In the genomic region with DNA sequence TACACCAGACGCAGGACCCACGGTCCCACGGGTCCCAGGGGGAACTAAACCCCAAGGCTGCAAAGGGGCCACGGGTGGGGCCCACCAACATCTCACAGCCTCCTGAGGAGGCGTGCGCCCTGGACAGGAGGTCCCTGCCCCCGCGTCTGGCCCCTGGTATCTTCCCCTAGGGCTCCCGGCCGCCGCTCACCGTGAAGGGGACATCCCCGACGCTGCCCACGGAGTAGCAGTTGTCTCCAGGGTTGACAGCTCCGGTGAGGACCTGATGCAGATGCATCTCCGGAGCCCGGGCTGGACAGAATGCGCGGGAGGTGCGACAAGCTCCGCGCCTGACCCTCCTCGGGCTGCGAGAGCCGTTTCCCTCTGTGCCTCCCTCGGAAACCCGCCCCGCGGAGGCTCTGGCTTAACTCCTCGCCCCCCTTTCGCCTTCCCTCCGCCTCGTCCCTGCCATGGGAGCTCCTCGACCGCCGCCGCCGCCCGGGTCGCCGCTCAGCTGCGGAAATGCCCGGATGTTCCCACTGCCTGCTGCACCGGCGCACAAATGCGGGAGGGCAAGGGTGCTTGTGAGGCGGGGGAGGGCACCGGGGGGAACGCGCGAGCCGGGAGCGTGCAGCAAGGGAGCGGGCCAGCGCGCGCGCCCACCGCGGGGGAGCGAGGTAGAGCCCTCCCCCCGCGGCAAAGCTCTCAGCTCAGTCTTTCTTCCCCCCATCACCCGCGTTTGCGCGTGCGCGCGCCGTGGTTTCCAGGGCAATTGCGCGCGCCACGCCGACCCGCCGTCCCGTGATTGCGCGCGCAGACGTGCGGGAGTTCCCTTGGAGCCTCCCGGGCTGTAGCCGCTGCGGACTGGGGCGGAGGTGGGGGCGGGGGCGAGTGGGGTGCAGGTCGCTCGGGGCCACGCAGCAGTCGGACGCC, we compare ENCODE assay signal across 1 cellular context.
A peak's percentile ranks its signal among the peaks of the same experiment; 100 is the strongest.
TF ChIP-seq lines count a peak whose summit lies in the region.

A gene with protein sequence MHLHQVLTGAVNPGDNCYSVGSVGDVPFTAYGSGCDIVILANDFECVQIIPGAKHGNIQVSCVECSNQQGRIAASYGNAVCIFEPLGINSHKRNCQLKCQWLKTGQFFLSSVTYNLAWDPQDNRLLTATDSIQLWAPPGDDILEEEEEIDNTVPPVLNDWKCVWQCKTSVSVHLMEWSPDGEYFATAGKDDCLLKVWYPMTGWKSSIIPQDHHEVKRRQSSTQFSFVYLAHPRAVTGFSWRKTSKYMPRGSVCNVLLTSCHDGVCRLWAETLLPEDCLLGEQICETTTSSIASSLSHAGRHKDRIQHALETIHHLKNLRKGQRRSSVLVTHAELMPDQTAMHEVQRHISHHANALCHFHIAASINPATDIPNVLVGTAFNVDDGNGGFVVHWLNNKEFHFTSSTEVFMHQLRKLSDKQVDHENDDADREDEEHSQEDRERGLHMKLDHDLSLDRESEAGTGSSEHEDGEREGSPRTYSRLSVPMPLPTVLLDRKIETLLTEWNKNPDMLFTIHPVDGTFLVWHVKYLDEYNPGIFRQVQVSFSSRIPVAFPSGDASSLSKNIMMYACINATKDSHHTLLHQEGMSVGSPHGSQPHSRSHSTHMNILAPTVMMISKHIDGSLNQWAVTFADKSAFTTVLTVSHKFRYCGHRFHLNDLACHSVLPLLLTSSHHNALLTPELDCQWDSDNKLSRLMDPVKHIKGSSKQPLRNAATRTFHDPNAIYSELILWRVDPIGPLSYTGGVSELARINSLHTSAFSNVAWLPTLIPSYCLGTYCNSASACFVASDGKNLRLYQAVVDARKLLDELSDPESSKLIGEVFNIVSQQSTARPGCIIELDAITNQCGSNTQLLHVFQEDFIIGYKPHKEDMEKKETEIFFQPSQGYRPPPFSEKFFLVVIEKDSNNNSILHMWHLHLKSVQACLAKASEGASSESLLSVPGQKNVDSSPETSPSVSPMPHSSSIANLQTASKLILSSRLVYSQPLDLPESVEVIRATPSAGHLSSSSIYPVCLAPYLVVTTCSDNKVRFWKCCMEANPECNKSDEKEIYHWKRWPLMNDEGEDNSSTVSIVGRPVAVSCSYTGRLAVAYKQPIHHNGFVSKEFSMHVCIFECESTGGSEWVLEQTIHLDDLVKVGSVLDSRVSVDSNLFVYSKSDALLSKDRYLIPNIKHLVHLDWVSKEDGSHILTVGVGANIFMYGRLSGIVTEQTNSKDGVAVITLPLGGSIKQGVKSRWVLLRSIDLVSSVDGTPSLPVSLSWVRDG (N-terminal part only) (minus strand): TSS at position 503 of the 912 bp plus-strand sequence. CDS start 226 bp downstream, at position 277.

TF ChIP-seq in SK-N-SH treated with all-trans-retinoic acid at 6 μM for 48 hours, 23 proteins besides CTCF, POLR2A, EP300 and RAD21 (continued from another document):
- TF ChIP-seq, protein P1, sequence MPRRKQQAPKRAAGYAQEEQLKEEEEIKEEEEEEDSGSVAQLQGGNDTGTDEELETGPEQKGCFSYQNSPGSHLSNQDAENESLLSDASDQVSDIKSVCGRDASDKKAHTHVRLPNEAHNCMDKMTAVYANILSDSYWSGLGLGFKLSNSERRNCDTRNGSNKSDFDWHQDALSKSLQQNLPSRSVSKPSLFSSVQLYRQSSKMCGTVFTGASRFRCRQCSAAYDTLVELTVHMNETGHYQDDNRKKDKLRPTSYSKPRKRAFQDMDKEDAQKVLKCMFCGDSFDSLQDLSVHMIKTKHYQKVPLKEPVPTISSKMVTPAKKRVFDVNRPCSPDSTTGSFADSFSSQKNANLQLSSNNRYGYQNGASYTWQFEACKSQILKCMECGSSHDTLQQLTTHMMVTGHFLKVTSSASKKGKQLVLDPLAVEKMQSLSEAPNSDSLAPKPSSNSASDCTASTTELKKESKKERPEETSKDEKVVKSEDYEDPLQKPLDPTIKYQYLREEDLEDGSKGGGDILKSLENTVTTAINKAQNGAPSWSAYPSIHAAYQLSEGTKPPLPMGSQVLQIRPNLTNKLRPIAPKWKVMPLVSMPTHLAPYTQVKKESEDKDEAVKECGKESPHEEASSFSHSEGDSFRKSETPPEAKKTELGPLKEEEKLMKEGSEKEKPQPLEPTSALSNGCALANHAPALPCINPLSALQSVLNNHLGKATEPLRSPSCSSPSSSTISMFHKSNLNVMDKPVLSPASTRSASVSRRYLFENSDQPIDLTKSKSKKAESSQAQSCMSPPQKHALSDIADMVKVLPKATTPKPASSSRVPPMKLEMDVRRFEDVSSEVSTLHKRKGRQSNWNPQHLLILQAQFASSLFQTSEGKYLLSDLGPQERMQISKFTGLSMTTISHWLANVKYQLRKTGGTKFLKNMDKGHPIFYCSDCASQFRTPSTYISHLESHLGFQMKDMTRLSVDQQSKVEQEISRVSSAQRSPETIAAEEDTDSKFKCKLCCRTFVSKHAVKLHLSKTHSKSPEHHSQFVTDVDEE (CRISPR knock-in tag; IDR thresholded peaks at IDR 0.05) = peak; percentile 39; the same call in 1 of the 2 replicates
TF ChIP-seq in SK-N-SH treated with all-trans-retinoic acid at 6 μM for 48 hours: peak in this region for 3.
